ENCODE assay signal across 8 cellular contexts in the genomic region with DNA sequence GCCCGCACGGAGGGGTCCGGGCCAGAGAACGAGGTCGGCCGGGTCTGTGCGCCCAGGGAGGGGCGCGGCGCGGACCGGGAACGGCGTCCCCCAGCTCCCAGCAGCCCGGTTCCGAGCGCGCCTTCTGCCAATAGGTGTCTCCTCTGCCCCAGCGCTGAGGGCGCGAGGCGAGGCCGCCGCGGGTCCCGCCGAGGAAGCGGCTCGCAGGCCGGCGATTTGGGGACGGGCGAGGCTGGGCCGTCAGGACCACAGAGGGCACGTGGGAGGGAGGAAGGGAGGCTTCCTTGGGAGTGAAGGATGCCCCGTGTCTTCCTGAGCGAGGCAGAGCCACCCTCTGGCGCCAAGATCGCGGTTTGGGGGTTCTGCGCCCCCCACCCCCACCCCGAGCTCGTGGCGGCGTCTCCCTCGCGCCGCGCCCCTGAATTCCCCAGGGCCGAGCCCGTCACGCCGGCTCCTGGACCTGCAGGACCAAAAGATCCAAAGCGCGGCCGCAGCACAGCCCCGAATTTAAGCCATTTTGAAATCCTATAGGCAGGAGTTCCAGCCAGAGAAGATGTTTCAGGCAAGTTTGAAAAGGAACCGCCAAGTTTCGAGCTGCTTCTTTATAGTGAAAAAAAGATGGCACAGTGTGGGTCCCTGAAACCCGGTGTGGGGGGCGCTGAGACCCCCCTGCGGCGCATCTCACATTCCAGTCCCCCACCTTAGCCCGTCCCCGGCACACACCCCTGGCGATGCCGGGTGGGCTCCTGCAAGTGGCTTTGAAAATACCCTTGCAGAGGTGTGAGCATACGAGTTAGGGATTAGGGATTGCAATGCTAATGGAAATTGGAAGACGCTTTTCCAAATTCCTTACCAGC. TPM values are rescaled to one million over a fixed set of nuclear protein-coding genes. Genes with fewer than 3 reads are reported as not detected.
DNase-seq lines count a peak whose midpoint lies in the region; ATAC-seq and TF ChIP-seq lines count a peak whose summit lies in the region.

No MANE protein-coding gene starts in this region.

- 26 to 50% methylated on average over 7 to 12 of the region's 69 CpGs for WGBS in esophagus squamous epithelium, 2 donors

- peaks cover 68% of the 10 kb centered on the region for H3K27me3 Mint-ChIP-seq in WTC11 (ENCODE audit: low read depth)

- H4K20me1 ChIP-seq in neural cell (ENCODE audit: insufficient read depth) = no peaks in the 10 kb centered on the region

- H2AFZ ChIP-seq in neural cell (ENCODE audit: low read depth, low read length) = no peak overlapping the region

- peak; percentile 27 for ATAC-seq in HG03095 (IDR thresholded peaks at IDR 0.05; ENCODE audit: unreplicated experiment)
- peak; percentile 1 for ATAC-seq in WTC11

- H3K36me3 ChIP-seq in esophagus squamous epithelium (no peaks in the 10 kb centered on the region), neural cell (ENCODE audit: insufficient read depth, low read length) (no peaks in the 10 kb centered on the region)

- no peak overlapping the region for H3K9ac ChIP-seq in neural cell (ENCODE audit: low read length)

- H3K4me3 Mint-ChIP-seq in WTC11 = peak overlapping the region; percentile 56

- TF ChIP-seq POLR2A in esophagus squamous epithelium (IDR thresholded peaks at IDR 0.05) = no peak

- no peak for TF ChIP-seq RAD21 in neural cell (conservative IDR thresholded peaks at IDR 0.05)

- TF ChIP-seq CTCF in WTC11 (IDR thresholded peaks at IDR 0.05) (no peak), esophagus squamous epithelium (IDR thresholded peaks at IDR 0.05) (no peak), neural cell (IDR thresholded peaks at IDR 0.05; ENCODE audit: poor library complexity, severe bottlenecking) (no peak)

- H3K4me1 Mint-ChIP-seq in WTC11 = peaks cover 16% of the 10 kb centered on the region

- H3K27ac ChIP-seq in esophagus squamous epithelium (peak overlapping the region; percentile 68 to 93 (median 84)), neural cell (ENCODE audit: low read length) (no peak overlapping the region)

- CTCF ChIA-PET in WTC11 (lab: Charles Lee) = interaction anchor here (0.9 to 2.2 kb wide), 6 partner anchors 12 to 246 kb away, joined by 3 to 6 read pairs (median 4); no protein-coding TSS in a partner anchor

- H3K4me3 ChIP-seq in esophagus squamous epithelium (peak overlapping the region; percentile 38 to 71 (median 54)), neural cell (ENCODE audit: low read length) (peak overlapping the region; percentile 57)

- TF ChIP-seq EP300 in neural cell (conservative IDR thresholded peaks at IDR 0.05; ENCODE audit: poor library complexity, severe bottlenecking) = no peak

- no peak overlapping the region for H3K27ac Mint-ChIP-seq in WTC11

- no peak overlapping the region for H3K4me2 ChIP-seq in neural cell (ENCODE audit: low read length)

- no peaks in the 10 kb centered on the region for H3K9me2 ChIP-seq in neural cell (ENCODE audit: insufficient read depth, low read length)

- H3K36me3 Mint-ChIP-seq in WTC11 = no peaks in the 10 kb centered on the region

- H3K27me3 ChIP-seq in esophagus squamous epithelium (peaks cover 0 to 92% (median 3%) of the 10 kb centered on the region in 4 donors), neural cell (ENCODE audit: insufficient read depth, low read depth, low read length) (peaks cover 82% of the 10 kb centered on the region)

- no peaks in the 10 kb centered on the region for H3K9me3 Mint-ChIP-seq in WTC11

- DNase-seq in ELF-1 (ENCODE audit: low read depth, low spot score) = peak; percentile 19
- peak; percentile 63 for DNase-seq in WTC11 (ENCODE audit: low spot score)
- DNase-seq in esophagus squamous epithelium (lab: John Stamatoyannopoulos, UW) = no peak
- DNase-seq in NCI-H446 (lab: John Stamatoyannopoulos, UW) = no peak
- DNase-seq in foreskin melanocyte = no peak
- DNase-seq in NCI-H2081 treated with DMSO at 0.1 percent for 48 hours (lab: John Stamatoyannopoulos, UW) = no peak

- intact Hi-C loops in esophagus squamous epithelium (cut with DNase I) = no loop called here

- H3K4me1 ChIP-seq in esophagus squamous epithelium = peaks cover 28 to 69% (median 38%) of the 10 kb centered on the region in 3 donors

- H3K79me2 ChIP-seq in neural cell (replicated peaks; ENCODE audit: insufficient read depth, low read length) = no peaks in the 10 kb centered on the region

- H3K9me3 ChIP-seq in esophagus squamous epithelium (no peaks in the 10 kb centered on the region), neural cell (ENCODE audit: low read length) (no peaks in the 10 kb centered on the region)

- POLR2A ChIA-PET in WTC11 (lab: Charles Lee) = interaction anchor here (1.5 kb wide), 1 partner anchor 170 kb away, joined by 3 read pairs; no protein-coding TSS in a partner anchor

- no peaks in the 10 kb centered on the region for H3F3A ChIP-seq in neural cell (ENCODE audit: insufficient read depth, low read length, poor library complexity, severe bottlenecking)

TF ChIP-seq in WTC11, 78 proteins besides CTCF, POLR2A, EP300 and RAD21 (continues in another document):
- TF ChIP-seq, protein P1, sequence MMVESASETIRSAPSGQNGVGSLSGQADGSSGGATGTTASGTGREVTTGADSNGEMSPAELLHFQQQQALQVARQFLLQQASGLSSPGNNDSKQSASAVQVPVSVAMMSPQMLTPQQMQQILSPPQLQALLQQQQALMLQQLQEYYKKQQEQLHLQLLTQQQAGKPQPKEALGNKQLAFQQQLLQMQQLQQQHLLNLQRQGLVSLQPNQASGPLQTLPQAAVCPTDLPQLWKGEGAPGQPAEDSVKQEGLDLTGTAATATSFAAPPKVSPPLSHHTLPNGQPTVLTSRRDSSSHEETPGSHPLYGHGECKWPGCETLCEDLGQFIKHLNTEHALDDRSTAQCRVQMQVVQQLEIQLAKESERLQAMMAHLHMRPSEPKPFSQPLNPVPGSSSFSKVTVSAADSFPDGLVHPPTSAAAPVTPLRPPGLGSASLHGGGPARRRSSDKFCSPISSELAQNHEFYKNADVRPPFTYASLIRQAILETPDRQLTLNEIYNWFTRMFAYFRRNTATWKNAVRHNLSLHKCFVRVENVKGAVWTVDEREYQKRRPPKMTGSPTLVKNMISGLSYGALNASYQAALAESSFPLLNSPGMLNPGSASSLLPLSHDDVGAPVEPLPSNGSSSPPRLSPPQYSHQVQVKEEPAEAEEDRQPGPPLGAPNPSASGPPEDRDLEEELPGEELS (CRISPR knock-in tag; IDR thresholded peaks at IDR 0.05) = 0 out of 2 replicates have a peak, but pooled peaks have one; percentile 45

TF ChIP-seq in neural cell, 6 proteins besides CTCF, POLR2A, EP300 and RAD21:
- TF ChIP-seq POLR2AphosphoS5 (IDR thresholded peaks at IDR 0.05) (no peak), EZH2 (IDR thresholded peaks at IDR 0.05; ENCODE audit: borderline replicate concordance, insufficient read depth, low read length, poor library complexity, severe bottlenecking) (peak; percentile 90), TAF1 (IDR thresholded peaks at IDR 0.05; ENCODE audit: low read depth) (no peak)
- TF ChIP-seq, protein P2, sequence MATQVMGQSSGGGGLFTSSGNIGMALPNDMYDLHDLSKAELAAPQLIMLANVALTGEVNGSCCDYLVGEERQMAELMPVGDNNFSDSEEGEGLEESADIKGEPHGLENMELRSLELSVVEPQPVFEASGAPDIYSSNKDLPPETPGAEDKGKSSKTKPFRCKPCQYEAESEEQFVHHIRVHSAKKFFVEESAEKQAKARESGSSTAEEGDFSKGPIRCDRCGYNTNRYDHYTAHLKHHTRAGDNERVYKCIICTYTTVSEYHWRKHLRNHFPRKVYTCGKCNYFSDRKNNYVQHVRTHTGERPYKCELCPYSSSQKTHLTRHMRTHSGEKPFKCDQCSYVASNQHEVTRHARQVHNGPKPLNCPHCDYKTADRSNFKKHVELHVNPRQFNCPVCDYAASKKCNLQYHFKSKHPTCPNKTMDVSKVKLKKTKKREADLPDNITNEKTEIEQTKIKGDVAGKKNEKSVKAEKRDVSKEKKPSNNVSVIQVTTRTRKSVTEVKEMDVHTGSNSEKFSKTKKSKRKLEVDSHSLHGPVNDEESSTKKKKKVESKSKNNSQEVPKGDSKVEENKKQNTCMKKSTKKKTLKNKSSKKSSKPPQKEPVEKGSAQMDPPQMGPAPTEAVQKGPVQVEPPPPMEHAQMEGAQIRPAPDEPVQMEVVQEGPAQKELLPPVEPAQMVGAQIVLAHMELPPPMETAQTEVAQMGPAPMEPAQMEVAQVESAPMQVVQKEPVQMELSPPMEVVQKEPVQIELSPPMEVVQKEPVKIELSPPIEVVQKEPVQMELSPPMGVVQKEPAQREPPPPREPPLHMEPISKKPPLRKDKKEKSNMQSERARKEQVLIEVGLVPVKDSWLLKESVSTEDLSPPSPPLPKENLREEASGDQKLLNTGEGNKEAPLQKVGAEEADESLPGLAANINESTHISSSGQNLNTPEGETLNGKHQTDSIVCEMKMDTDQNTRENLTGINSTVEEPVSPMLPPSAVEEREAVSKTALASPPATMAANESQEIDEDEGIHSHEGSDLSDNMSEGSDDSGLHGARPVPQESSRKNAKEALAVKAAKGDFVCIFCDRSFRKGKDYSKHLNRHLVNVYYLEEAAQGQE (IDR thresholded peaks at IDR 0.05; ENCODE audit: borderline replicate concordance) = no peak

RNA-seq across cellular contexts. Expression of a gene that starts 0.9 kb away (rescaled TPM):
- 17.6 to 20.2 TPM (median 17.6 TPM) in 3 replicates for total RNA-seq in WTC11 (2021)
- 1 to 10 TPM in 3 of 4 donors, under 1 TPM in 1; 0.79 to 4.8 (median 2.6) TPM for total RNA-seq in esophagus squamous epithelium
- polyA plus RNA-seq in neural cell = 0.37 TPM in 1 of 2 replicates, not detected in the other
- 0.81 and 1.7 TPM in 2 replicates for polyA minus RNA-seq in neural cell

Comparison
In these comparisons a context has a peak if more than half of its experiments do, and no peak if none do; other contexts are left out.
1. DNase-seq: peak in ELF-1 (single experiment) and WTC11 (single experiment); none in esophagus squamous epithelium (single experiment), NCI-H446 (0 of 2), foreskin melanocyte (single experiment) and NCI-H2081 treated with DMSO at 0.1 percent for 48 hours (single experiment).